8 cellular contexts compared by ENCODE assay signal in genomic region chr11:110907629-110908028, GRCh38.
DNase-seq lines count a peak whose midpoint lies in the region; ATAC-seq and TF ChIP-seq lines count a peak whose summit lies in the region.

No MANE protein-coding gene starts in this region.

- peak; percentile 71 for DNase-seq in AG10803 (ENCODE audit: low read depth)
- peak; percentile 96 for DNase-seq in OCI-M1 (lab: John Stamatoyannopoulos, UW)
- peak; percentile 96 for DNase-seq in epithelial cell of proximal tubule (ENCODE audit: low read depth)
- DNase-seq in stimulated activated naive CD8-positive, alpha-beta T cell treated with anti-CD3 and anti-CD28 coated beads, Interleukin-15, amount 100 ng/mL, for 72 hours: no peak
- no peak for DNase-seq in T-helper 9 cell
- DNase-seq in effector CD4-positive, alpha-beta T cell: no peak

- H3K27ac Mint-ChIP-seq in stimulated activated naive CD8-positive, alpha-beta T cell treated with anti-CD3 and anti-CD28 coated beads, Interleukin-15, amount 100 ng/mL, for 72 hours: peak overlapping the region in 1 of 2 donors; percentile 23

- ATAC-seq in GM19438 (IDR thresholded peaks at IDR 0.05; ENCODE audit: low read depth, unreplicated experiment) (peak; percentile 79), HG02571 (IDR thresholded peaks at IDR 0.05; ENCODE audit: unreplicated experiment) (no peak)
- peak; percentile 72 for ATAC-seq in stimulated activated naive CD8-positive, alpha-beta T cell treated with anti-CD3 and anti-CD28 coated beads, Interleukin-15, amount 100 ng/mL, for 72 hours

- H3K9me3 Mint-ChIP-seq in stimulated activated naive CD8-positive, alpha-beta T cell treated with anti-CD3 and anti-CD28 coated beads, Interleukin-15, amount 100 ng/mL, for 72 hours: peaks cover 0 to 14% of the 10 kb centered on the region in 2 donors

- peaks cover 20% of the 10 kb centered on the region for H3K4me1 Mint-ChIP-seq in stimulated activated naive CD8-positive, alpha-beta T cell treated with anti-CD3 and anti-CD28 coated beads, Interleukin-15, amount 100 ng/mL, for 72 hours

- H3K4me3 ChIP-seq in AG10803 (ENCODE audit: low read length) (no peak overlapping the region), epithelial cell of proximal tubule (ENCODE audit: low read depth, low read length) (no peak overlapping the region)

- TF ChIP-seq CTCF in AG10803 (conservative IDR thresholded peaks at IDR 0.05; ENCODE audit: low read length): no peak
- TF ChIP-seq CTCF in epithelial cell of proximal tubule (conservative IDR thresholded peaks at IDR 0.05; ENCODE audit: low read depth, low read length): no peak

- H3K4me3 Mint-ChIP-seq in stimulated activated naive CD8-positive, alpha-beta T cell treated with anti-CD3 and anti-CD28 coated beads, Interleukin-15, amount 100 ng/mL, for 72 hours: no peak overlapping the region

- H3K27me3 Mint-ChIP-seq in stimulated activated naive CD8-positive, alpha-beta T cell treated with anti-CD3 and anti-CD28 coated beads, Interleukin-15, amount 100 ng/mL, for 72 hours: no peaks in the 10 kb centered on the region

Comparison
In these comparisons a context has a peak if more than half of its experiments do, and no peak if none do; other contexts are left out.
1. DNase-seq: peak in AG10803 (single experiment), OCI-M1 (single experiment) and epithelial cell of proximal tubule (single experiment); none in stimulated activated naive CD8-positive, alpha-beta T cell treated with anti-CD3 and anti-CD28 coated beads, Interleukin-15, amount 100 ng/mL, for 72 hours (0 of 2), T-helper 9 cell (single experiment) and effector CD4-positive, alpha-beta T cell (single experiment).